In genomic region chr4:36722986-36723385, GRCh38 we compare ENCODE assay signal across 17 cellular contexts.
"Had no signal": no experiment of that assay in that cellular context is flagged by ENCODE, and none has a peak within 500 bp of the region (broad histone marks: within the 10 kb centered on the region; RNA-seq: fewer than 3 reads in every experiment).

No MANE protein-coding gene starts in this region.

- H3K4me3 ChIP-seq: heart left ventricle, spleen, testis, tibial nerve had no signal

- H3K27ac Mint-ChIP-seq: memory B cell; mesothelial cell of epicardium; natural killer cell; stimulated activated memory B cell treated with anti-CD40 and anti-IgM and Interleukin-4, amounts not matched to agents 10 μg/mL and 1 μg/mL and 100 μg/mL, for 72 hours; stimulated activated naive CD8-positive, alpha-beta T cell treated with anti-CD3 and anti-CD28 coated beads, Interleukin-15, Interleukin-2, amounts not matched to agents 100 ng/mL and 50 ng/mL, for 24 hours had no signal

- H3K4me1 Mint-ChIP-seq: memory B cell; mesothelial cell of epicardium; natural killer cell; neural crest cell; stimulated activated memory B cell treated with anti-CD40 and anti-IgM and Interleukin-4, amounts not matched to agents 10 μg/mL and 1 μg/mL and 100 μg/mL, for 72 hours had no signal

- H3K27me3 ChIP-seq: heart left ventricle, spleen, testis, tibial nerve had no signal

- DNase-seq: cortex of kidney; effector memory CD4-positive, alpha-beta T cell; heart left ventricle; hypothalamus; islet precursor cell; natural killer cell; spleen; stimulated activated CD4-positive, alpha-beta T cell treated with anti-CD3 and anti-CD28 coated beads, Interleukin-15, amount 100 ng/mL, for 24 hours; stimulated activated CD4-positive, alpha-beta T cell treated with anti-CD3 and anti-CD28 coated beads, Interleukin-1b, Interleukin-23, amount 100 ng/mL, for 48 hours; stimulated activated CD4-positive, alpha-beta T cell treated with anti-CD3 and anti-CD28 coated beads, Interleukin-4, amount 100 ng/mL, for 24 hours; testis had no signal

- H3K4me1 ChIP-seq: heart left ventricle, spleen, testis, tibial nerve had no signal

- H3K27me3 Mint-ChIP-seq: memory B cell; stimulated activated memory B cell treated with anti-CD40 and anti-IgM and Interleukin-4, amounts not matched to agents 10 μg/mL and 1 μg/mL and 100 μg/mL, for 72 hours had no signal

- H3K36me3 Mint-ChIP-seq: memory B cell; mesothelial cell of epicardium; natural killer cell; stimulated activated memory B cell treated with anti-CD40 and anti-IgM and Interleukin-4, amounts not matched to agents 10 μg/mL and 1 μg/mL and 100 μg/mL, for 72 hours had no signal

- H3K9me3 Mint-ChIP-seq: mesothelial cell of epicardium; neural crest cell; stimulated activated memory B cell treated with anti-CD40 and anti-IgM and Interleukin-4, amounts not matched to agents 10 μg/mL and 1 μg/mL and 100 μg/mL, for 72 hours; stimulated activated naive CD8-positive, alpha-beta T cell treated with anti-CD3 and anti-CD28 coated beads, Interleukin-15, Interleukin-2, amounts not matched to agents 100 ng/mL and 50 ng/mL, for 24 hours had no signal

- H3K4me3 Mint-ChIP-seq: memory B cell; mesothelial cell of epicardium; natural killer cell; neural crest cell; stimulated activated memory B cell treated with anti-CD40 and anti-IgM and Interleukin-4, amounts not matched to agents 10 μg/mL and 1 μg/mL and 100 μg/mL, for 72 hours; stimulated activated naive CD8-positive, alpha-beta T cell treated with anti-CD3 and anti-CD28 coated beads, Interleukin-15, Interleukin-2, amounts not matched to agents 100 ng/mL and 50 ng/mL, for 24 hours had no signal

- H3K36me3 ChIP-seq: heart left ventricle, spleen, tibial nerve had no signal

- H3K9me3 ChIP-seq: heart left ventricle, spleen, testis, tibial nerve had no signal

- H3K27ac ChIP-seq: heart left ventricle, spleen, testis, tibial nerve had no signal
